In genomic region chr1:153483776-153484175, GRCh38 we compare ENCODE assay signal across 18 cellular contexts. TPM values are rescaled to one million over a fixed set of nuclear protein-coding genes. Genes with fewer than 3 reads are reported as not detected.
DNase-seq lines count a peak whose midpoint lies in the region; TF ChIP-seq lines count a peak whose summit lies in the region.
"Had no signal": no experiment of that assay in that cellular context is flagged by ENCODE, and none has a peak within 500 bp of the region (broad histone marks: within the 10 kb centered on the region; RNA-seq: fewer than 3 reads in every experiment).

No MANE protein-coding gene starts in this region.

- H3K9me3 ChIP-seq in OCI-LY3 (ENCODE audit: insufficient read depth, low read length): no peaks in the 10 kb centered on the region
- H3K9me3 ChIP-seq: BE2C, body of pancreas, right lobe of liver had no signal

- H3K9ac ChIP-seq in OCI-LY3 (ENCODE audit: low read length): no peak overlapping the region

- peak; percentile 23 for DNase-seq in HPDE6-E6E7 (ENCODE audit: extremely low spot score)
- DNase-seq in NCI-H2107 (lab: John Stamatoyannopoulos, UW): peak; percentile 77
- DNase-seq in myocyte (ENCODE audit: low read depth): peak; percentile 42
- no peak for DNase-seq in AG08396 (ENCODE audit: low spot score)
- no peak for DNase-seq in stimulated activated CD4-positive, alpha-beta T cell treated with anti-CD3 and anti-CD28 coated beads, Interleukin-2, amount 100 ng/mL, for 48 hours
- no peak for DNase-seq in pons (ENCODE audit: low spot score)
- DNase-seq in HCEC 1CT: no peak
- DNase-seq: activated CD8-positive, alpha-beta memory T cell treated with anti-CD3 and anti-CD28 coated beads, Interleukin-2, amount 10 ng/mL, durations not matched to agents 7 days and 5 days; activated naive CD4-positive, alpha-beta T cell treated with Interleukin-2 at 50 U/mL for 16 hours; BE2C; body of pancreas; GDM1; IMR-90; NCI-H446; right lobe of liver; stimulated activated CD4-positive, alpha-beta T cell treated with anti-CD3 and anti-CD28 coated beads, Interleukin-4, amount 100 ng/mL, for 4 hours had no signal

- H2AFZ ChIP-seq in OCI-LY3 (ENCODE audit: low read depth, low read length): no peak overlapping the region

- no peak overlapping the region for H3K4me3 ChIP-seq in OCI-LY3 (ENCODE audit: low read length)
- H3K4me3 ChIP-seq: body of pancreas, right lobe of liver had no signal

- H4K20me1 ChIP-seq in OCI-LY3 (ENCODE audit: insufficient read depth, low read length): no peaks in the 10 kb centered on the region

- no peak overlapping the region for H3K27ac ChIP-seq in OCI-LY3 (ENCODE audit: low read length)
- H3K27ac ChIP-seq: body of pancreas, right lobe of liver had no signal

- H3K36me3 ChIP-seq in OCI-LY3 (replicated peaks; ENCODE audit: low read depth, low read length): no peaks in the 10 kb centered on the region
- H3K36me3 ChIP-seq: BE2C, right lobe of liver had no signal

- TF ChIP-seq CTCF in OCI-LY3 (IDR thresholded peaks at IDR 0.05; ENCODE audit: low read depth, low read length): no peak

- H3K4me1 ChIP-seq in OCI-LY3 (ENCODE audit: low read length): peaks cover 7% of the 10 kb centered on the region
- H3K4me1 ChIP-seq: right lobe of liver had no signal

- H3K27me3 ChIP-seq in OCI-LY3 (ENCODE audit: low read depth, low read length): peaks cover 75% of the 10 kb centered on the region
- H3K27me3 ChIP-seq: body of pancreas, right lobe of liver had no signal

- no peaks in the 10 kb centered on the region for H3K79me2 ChIP-seq in OCI-LY3 (ENCODE audit: low read length)

- peak overlapping the region; percentile 21 for H3K4me2 ChIP-seq in OCI-LY3 (ENCODE audit: low read length)

RNA-seq across cellular contexts. Expression of gene S100A7, which starts 23.3 kb away (rescaled TPM):
- total RNA-seq in myocyte: not detected in 2 replicates
- polyA plus RNA-seq in myocyte (2012): 0.23 TPM
- total RNA-seq: activated CD8-positive, alpha-beta memory T cell treated with anti-CD3 and anti-CD28 coated beads, Interleukin-2, amount 10 ng/mL, durations not matched to agents 7 days and 5 days; body of pancreas; IMR-90; right lobe of liver; ureter had no signal
- polyA plus RNA-seq: IMR-90 had no signal

RNA-seq across cellular contexts. Expression of gene S100A6, which starts 52.0 kb away (rescaled TPM):
- total RNA-seq in myocyte: 423 and 449 TPM in 2 replicates
- 3,447 TPM for polyA plus RNA-seq in myocyte (2012)

RNA-seq across cellular contexts. Expression of gene S100A5, which starts 57.0 kb away (rescaled TPM):
- 2.5 and 2.9 TPM in 2 replicates for total RNA-seq in myocyte
- 5.7 TPM for polyA plus RNA-seq in myocyte (2012)
- total RNA-seq: body of pancreas, IMR-90, right lobe of liver had no signal

Comparison
In these comparisons a context has a peak if more than half of its experiments do, and no peak if none do; other contexts are left out.
1. DNase-seq: peak in HPDE6-E6E7 (single experiment), NCI-H2107 (single experiment) and myocyte (single experiment); none in AG08396 (single experiment), stimulated activated CD4-positive, alpha-beta T cell treated with anti-CD3 and anti-CD28 coated beads, Interleukin-2, amount 100 ng/mL, for 48 hours (0 of 2), pons (single experiment) and HCEC 1CT (single experiment).